ENCODE assay signal across 22 cellular contexts in genomic region chrX:69045616-69046345, GRCh38.
DNase-seq lines count a peak whose midpoint lies in the region; ATAC-seq and TF ChIP-seq lines count a peak whose summit lies in the region.
"Had no signal": no experiment of that assay in that cellular context is flagged by ENCODE, and none has a peak within 500 bp of the region (broad histone marks: within the 10 kb centered on the region; RNA-seq: fewer than 3 reads in every experiment).

No MANE protein-coding gene starts in this region.

- no peaks in the 10 kb centered on the region for H3K79me2 ChIP-seq in trophoblast cell (ENCODE audit: control insufficient read depth, insufficient read depth, low read length, poor library complexity)

- H2BK12ac ChIP-seq in trophoblast cell (ENCODE audit: low read length) = no peak overlapping the region

- no peak overlapping the region for H3K14ac ChIP-seq in trophoblast cell (ENCODE audit: low read length)

- H4K8ac ChIP-seq in trophoblast cell (ENCODE audit: low read depth, low read length) = no peak overlapping the region

- no peak overlapping the region for H3K18ac ChIP-seq in trophoblast cell (ENCODE audit: low read length)

- H3K4me1 ChIP-seq in trophoblast cell (ENCODE audit: control insufficient read depth in 1 of 2, insufficient read depth in 2 of 2, low read length in 2 of 2) = peaks cover 3 to 7% of the 10 kb centered on the region in 2 experiments
- no peaks in the 10 kb centered on the region for H3K4me1 ChIP-seq in testis
- H3K4me1 ChIP-seq: BE2C had no signal

- H2BK120ac ChIP-seq in trophoblast cell (ENCODE audit: insufficient read depth, low read length, poor library complexity) = no peak overlapping the region

- no CpG with 5 or more reads among the region's 2 CpGs for WGBS in trophoblast cell (ENCODE audit: extremely low coverage, insufficient coverage, insufficient read length)
- WGBS in testis, 2 donors = 92 to 97% methylated on average over 2 of the region's 2 CpGs

- DNase-seq in ELF-1 (ENCODE audit: low read depth, low spot score) (peak; percentile 80), WERI-Rb-1 (peak; percentile 14), islet precursor cell (peak; percentile 50), trophoblast cell (peak; percentile 63 to 71), testis (no peak), NCI-H1092 (lab: John Stamatoyannopoulos, UW) (no peak), AG20443 (ENCODE audit: low spot score) (no peak)
- DNase-seq: BE2C, DMS53, EL, GOT3, IMR-90, NCI-H1105 treated with DMSO at 0.1 percent for 48 hours, NCI-H2029 treated with DMSO at 0.1 percent for 48 hours, NCI-H2171, NCI-H345, NCI-H524, OCI-M1, Right ventricle myocardium superior had no signal

- no peak overlapping the region for H3K23ac ChIP-seq in trophoblast cell (ENCODE audit: low read length)

- no peak overlapping the region for H3K4ac ChIP-seq in trophoblast cell (ENCODE audit: low read depth, low read length)

- H3K4me2 ChIP-seq in trophoblast cell (ENCODE audit: low read length) = no peak overlapping the region
- H3K4me2 ChIP-seq: KMS-11 had no signal

- H4K12ac ChIP-seq in trophoblast cell (ENCODE audit: low read depth, low read length) = no peak overlapping the region

- H3K36me3 ChIP-seq in WERI-Rb-1 = no peaks in the 10 kb centered on the region
- H3K36me3 ChIP-seq in trophoblast cell (ENCODE audit: control insufficient read depth in 1 of 2, insufficient read depth in 2 of 2, low read length in 2 of 2) = no peaks in the 10 kb centered on the region
- H3K36me3 ChIP-seq in testis (ENCODE audit: low read depth, missing control alignments) = no peaks in the 10 kb centered on the region
- H3K36me3 ChIP-seq: BE2C had no signal

- H3K9me3 ChIP-seq in WERI-Rb-1 (ENCODE audit: severe bottlenecking) (no peaks in the 10 kb centered on the region), trophoblast cell (ENCODE audit: insufficient read depth, low read depth, low read length) (no peaks in the 10 kb centered on the region), testis (no peaks in the 10 kb centered on the region)
- H3K9me3 ChIP-seq: BE2C had no signal

- H3K27me3 ChIP-seq in WERI-Rb-1 (ENCODE audit: insufficient read depth, low read depth, severe bottlenecking) (no peaks in the 10 kb centered on the region), trophoblast cell (ENCODE audit: insufficient read depth, low read length) (no peaks in the 10 kb centered on the region), testis (no peaks in the 10 kb centered on the region)
- H3K27me3 ChIP-seq: BE2C had no signal

- H3K27ac ChIP-seq in WERI-Rb-1 (no peak overlapping the region), trophoblast cell (ENCODE audit: low read depth, low read length) (no peak overlapping the region), testis (no peak overlapping the region)
- H3K27ac ChIP-seq: KMS-11 had no signal

- no peak overlapping the region for H2BK5ac ChIP-seq in trophoblast cell (ENCODE audit: low read depth, low read length, poor library complexity)

- no peak for ATAC-seq in HG03135 (IDR thresholded peaks at IDR 0.05; ENCODE audit: unreplicated experiment)
- ATAC-seq: HCT116 had no signal

- TF ChIP-seq CTCF in WERI-Rb-1 (IDR thresholded peaks at IDR 0.05; ENCODE audit: low read depth, low read length) (no peak), testis (IDR thresholded peaks at IDR 0.05) (no peak)

- no peak for TF ChIP-seq POLR2A in testis (IDR thresholded peaks at IDR 0.05)

- no peak overlapping the region for H2AK5ac ChIP-seq in trophoblast cell (ENCODE audit: low read length)

- H3K4me3 ChIP-seq in WERI-Rb-1 (ENCODE audit: low read depth, low read length) (no peak overlapping the region), trophoblast cell (ENCODE audit: low read depth, low read length) (no peak overlapping the region), testis (no peak overlapping the region)

- no peaks in the 10 kb centered on the region for H3K79me1 ChIP-seq in trophoblast cell (ENCODE audit: low read length)

- H2AFZ ChIP-seq in trophoblast cell (ENCODE audit: insufficient read depth, low read length, poor library complexity) = no peak overlapping the region

- H3K9ac ChIP-seq in trophoblast cell (ENCODE audit: low read length) = no peak overlapping the region
- H3K9ac ChIP-seq: KMS-11 had no signal

- no peak overlapping the region for H4K91ac ChIP-seq in trophoblast cell (ENCODE audit: low read depth, low read length)

- intact Hi-C loops in testis (cut with DNase I; ENCODE audit: low total_unique reads) = no loop called here

Comparison
In these comparisons a context has a peak if more than half of its experiments do, and no peak if none do; other contexts are left out.
1. DNase-seq: peak in ELF-1 (single experiment), WERI-Rb-1 (single experiment), islet precursor cell (single experiment) and trophoblast cell (2 of 2); none in testis (single experiment), NCI-H1092 (single experiment) and AG20443 (single experiment).